24 cellular contexts compared by ENCODE assay signal in genomic region chr12:106066726-106067325, GRCh38.
"Had no signal": no experiment of that assay in that cellular context is flagged by ENCODE, and none has a peak within 500 bp of the region (broad histone marks: within the 10 kb centered on the region; RNA-seq: fewer than 3 reads in every experiment).

No MANE protein-coding gene starts in this region.

- H3K4me1 ChIP-seq: prostate gland had no signal

- H3K27me3 Mint-ChIP-seq: central memory CD8-positive, alpha-beta T cell; effector memory CD8-positive, alpha-beta T cell; naive B cell had no signal

- H3K4me3 Mint-ChIP-seq: central memory CD8-positive, alpha-beta T cell; effector memory CD8-positive, alpha-beta T cell; memory B cell; mesothelial cell of epicardium; naive B cell; natural killer cell treated with Interleukin-12 subunit alpha and Interleukin-12 subunit beta and Interleukin-15 and Interleukin-18, amount 100 ng/mL, for 72 hours; stimulated activated memory B cell treated with anti-CD40 and anti-IgM and Interleukin-4, amounts not matched to agents 10 μg/mL and 1 μg/mL and 100 μg/mL, for 72 hours had no signal

- H3K36me3 ChIP-seq: prostate gland, uterus had no signal

- H3K36me3 Mint-ChIP-seq: memory B cell; naive B cell; natural killer cell treated with Interleukin-12 subunit alpha and Interleukin-12 subunit beta and Interleukin-15 and Interleukin-18, amount 100 ng/mL, for 72 hours; stimulated activated memory B cell treated with anti-CD40 and anti-IgM and Interleukin-4, amounts not matched to agents 10 μg/mL and 1 μg/mL and 100 μg/mL, for 72 hours had no signal

- ATAC-seq: effector memory CD8-positive, alpha-beta T cell; gastrocnemius medialis; mucosa of descending colon; stimulated activated memory B cell treated with anti-CD40 and anti-IgM and Interleukin-4, amounts not matched to agents 10 μg/mL and 1 μg/mL and 100 μg/mL, for 72 hours; stimulated activated naive CD8-positive, alpha-beta T cell treated with anti-CD3 and anti-CD28 coated beads, Interleukin-15, Interleukin-2, amounts not matched to agents 100 U/mL and 50 U/mL, for 24 hours; upper lobe of right lung had no signal

- H3K9me3 Mint-ChIP-seq: central memory CD8-positive, alpha-beta T cell; effector memory CD8-positive, alpha-beta T cell; neural crest cell; stimulated activated memory B cell treated with anti-CD40 and anti-IgM and Interleukin-4, amounts not matched to agents 10 μg/mL and 1 μg/mL and 100 μg/mL, for 72 hours had no signal

- H3K27me3 ChIP-seq: gastrocnemius medialis, right atrium auricular region, sigmoid colon, tibial nerve, upper lobe of right lung, uterus had no signal

- H3K9me3 ChIP-seq: gastrocnemius medialis, mucosa of descending colon, prostate gland, right atrium auricular region, sigmoid colon, thoracic aorta, tibial nerve, upper lobe of right lung, uterus had no signal

- DNase-seq: effector memory CD8-positive, alpha-beta T cell; foreskin fibroblast; gastrocnemius medialis; hippocampal formation; kidney glomerular epithelial cell; mucosa of descending colon; naive B cell; sigmoid colon; stimulated activated CD4-positive, alpha-beta T cell treated with anti-CD3 and anti-CD28 coated beads, Interleukin-4, amount 100 ng/mL, for 4 hours; stimulated activated naive CD8-positive, alpha-beta T cell treated with anti-CD3 and anti-CD28 coated beads, Interleukin-15, Interleukin-2, amounts not matched to agents 100 U/mL and 50 U/mL, for 24 hours; upper lobe of right lung; uterus had no signal

- H3K4me1 Mint-ChIP-seq: central memory CD8-positive, alpha-beta T cell; memory B cell; naive B cell; stimulated activated memory B cell treated with anti-CD40 and anti-IgM and Interleukin-4, amounts not matched to agents 10 μg/mL and 1 μg/mL and 100 μg/mL, for 72 hours had no signal

- H3K27ac Mint-ChIP-seq: effector memory CD8-positive, alpha-beta T cell; memory B cell; mesothelial cell of epicardium; naive B cell; natural killer cell treated with Interleukin-12 subunit alpha and Interleukin-12 subunit beta and Interleukin-15 and Interleukin-18, amount 100 ng/mL, for 72 hours; stimulated activated memory B cell treated with anti-CD40 and anti-IgM and Interleukin-4, amounts not matched to agents 10 μg/mL and 1 μg/mL and 100 μg/mL, for 72 hours had no signal

- H3K4me3 ChIP-seq: coronary artery, gastrocnemius medialis, lung, mucosa of descending colon, prostate gland, right atrium auricular region, sigmoid colon, thoracic aorta, tibial nerve, upper lobe of right lung, uterus had no signal

- H3K27ac ChIP-seq: prostate gland, right atrium auricular region, sigmoid colon, thoracic aorta, tibial nerve, upper lobe of right lung had no signal
